Comparison of ENCODE assay signal across 8 cellular contexts in the genomic region with DNA sequence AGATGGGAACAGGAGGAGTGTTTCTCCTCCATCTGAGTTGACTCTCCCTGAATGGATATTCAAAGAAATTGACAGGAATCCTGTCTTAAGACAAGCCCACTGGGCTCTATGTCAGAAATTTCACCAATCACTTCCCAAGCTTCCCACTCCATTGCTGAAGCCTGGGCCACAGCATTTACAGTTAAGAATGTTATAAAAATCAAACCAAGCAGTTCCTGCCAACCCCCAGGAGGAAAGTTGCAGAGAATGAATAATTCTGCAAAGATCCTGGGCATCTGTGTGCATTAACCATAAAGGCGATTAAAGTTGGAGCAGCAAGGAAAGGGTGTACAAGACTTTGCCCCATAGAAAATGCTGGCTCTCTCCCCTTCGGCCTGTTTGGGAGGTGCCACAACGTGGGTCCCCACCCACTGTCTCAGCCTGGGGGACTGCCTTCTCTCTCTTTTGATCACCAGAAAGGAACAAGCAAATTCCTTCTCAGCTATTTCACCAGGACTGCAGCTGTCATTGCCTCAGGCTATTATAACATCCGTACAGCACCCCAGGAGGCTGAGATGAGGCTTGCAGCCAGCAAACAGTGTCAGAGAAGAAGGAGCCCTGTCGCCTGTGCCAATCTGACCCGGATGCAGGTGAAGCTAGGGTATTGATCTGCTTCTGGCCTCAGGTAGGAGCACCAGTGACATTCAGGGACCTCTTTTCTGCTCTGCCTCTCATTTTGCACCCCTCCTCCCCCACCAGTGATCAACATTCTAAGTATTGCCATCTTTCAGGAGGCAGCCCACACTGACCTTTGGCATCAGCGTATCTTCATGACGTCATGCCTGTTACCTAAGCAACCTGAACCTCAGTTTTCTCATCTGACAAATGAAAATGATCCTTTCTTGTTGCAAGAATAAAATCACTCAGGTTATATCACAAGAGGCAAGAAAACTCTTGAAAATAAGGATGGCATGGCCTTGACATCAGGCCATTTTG.
DNase-seq lines count a peak whose midpoint lies in the region; ATAC-seq and TF ChIP-seq lines count a peak whose summit lies in the region.

No MANE protein-coding gene starts in this region.

- DNase-seq in MG63 (peak; percentile 84), WTC11 (ENCODE audit: low spot score) (peak; percentile 41), left colon (peak in 1 of 2 donors; percentile 37), vagina (ENCODE audit: extremely low spot score in 2 of 2) (no peak)
- no peak for DNase-seq in stimulated activated CD4-positive, alpha-beta T cell treated with anti-CD3 and anti-CD28 coated beads, Interleukin-1b, Interleukin-23, amount 100 ng/mL, for 48 hours
- no peak for DNase-seq in naive thymus-derived CD4-positive, alpha-beta T cell

- intact Hi-C loops in left colon (cut with DNase I, micrococcal nuclease) (no loop called here), vagina (cut with DNase I) (no loop called here)
- intact Hi-C loops in naive thymus-derived CD4-positive, alpha-beta T cell (cut with micrococcal nuclease), result no loop called here

- POLR2A ChIA-PET in WTC11 (lab: Charles Lee), result no interaction called here
- POLR2A ChIA-PET in naive thymus-derived CD4-positive, alpha-beta T cell (lab: Charles Lee), result no interaction called here

- H3K27ac ChIP-seq in BLaER1 treated with 17β-estradiol and CSF1 and Interleukin-3, amounts not matched to agents 10 nM and 100 nM, result peak overlapping the region in 9 of 11 experiments; percentile 12 to 89 (median 58); a peak in 17 of 22 replicates
- H3K27ac ChIP-seq in vagina, result no peak overlapping the region
- no peak overlapping the region for H3K27ac ChIP-seq in naive thymus-derived CD4-positive, alpha-beta T cell (ENCODE audit: low read depth, low read length)

- no peak overlapping the region for H3K27ac Mint-ChIP-seq in WTC11
- no peak overlapping the region for H3K27ac Mint-ChIP-seq in naive thymus-derived CD4-positive, alpha-beta T cell

- H4K20me1 ChIP-seq in BLaER1 treated with 17β-estradiol and CSF1 and Interleukin-3, amounts not matched to agents 10 nM and 100 nM, result no peaks in the 10 kb centered on the region

- H3K27me3 Mint-ChIP-seq in WTC11 (ENCODE audit: low read depth), result no peaks in the 10 kb centered on the region
- H3K27me3 Mint-ChIP-seq in naive thymus-derived CD4-positive, alpha-beta T cell, result peaks cover 0 to 34% (median 16%) of the 10 kb centered on the region in 5 donors

- H3K27me3 ChIP-seq in BLaER1 treated with 17β-estradiol and CSF1 and Interleukin-3, amounts not matched to agents 10 nM and 100 nM, result no peaks in the 10 kb centered on the region
- no peaks in the 10 kb centered on the region for H3K27me3 ChIP-seq in MG63
- H3K27me3 ChIP-seq in vagina, result no peaks in the 10 kb centered on the region
- H3K27me3 ChIP-seq in naive thymus-derived CD4-positive, alpha-beta T cell (ENCODE audit: control insufficient read depth in 2 of 2, insufficient read depth in 2 of 2, low read length in 2 of 2), result no peaks in the 10 kb centered on the region

- H3K4me2 ChIP-seq in BLaER1 treated with 17β-estradiol and CSF1 and Interleukin-3, amounts not matched to agents 10 nM and 100 nM, result peak overlapping the region; percentile 71 to 94 (median 82)

- peak; percentile 83 for ATAC-seq in WTC11
- ATAC-seq in left colon, result peak; percentile 85
- ATAC-seq in GM21717 (IDR thresholded peaks at IDR 0.05; ENCODE audit: unreplicated experiment), result no peak
- ATAC-seq in naive thymus-derived CD4-positive, alpha-beta T cell, result no peak

- H3K4me1 Mint-ChIP-seq in WTC11, result peaks cover 10% of the 10 kb centered on the region
- H3K4me1 Mint-ChIP-seq in naive thymus-derived CD4-positive, alpha-beta T cell, result no peaks in the 10 kb centered on the region

- H3K36me3 ChIP-seq in BLaER1 treated with 17β-estradiol and CSF1 and Interleukin-3, amounts not matched to agents 10 nM and 100 nM, result no peaks in the 10 kb centered on the region
- H3K36me3 ChIP-seq in MG63 (no peaks in the 10 kb centered on the region), vagina (no peaks in the 10 kb centered on the region)
- no peaks in the 10 kb centered on the region for H3K36me3 ChIP-seq in naive thymus-derived CD4-positive, alpha-beta T cell (ENCODE audit: control insufficient read depth in 2 of 3, insufficient read depth in 3 of 3, low read length in 3 of 3)

- peaks cover 6% of the 10 kb centered on the region for H3K9me3 Mint-ChIP-seq in WTC11
- H3K9me3 Mint-ChIP-seq in naive thymus-derived CD4-positive, alpha-beta T cell, result peaks cover 0 to 6% (median 2%) of the 10 kb centered on the region in 11 donors

- peaks cover 32 to 52% (median 46%) of the 10 kb centered on the region in 10 experiments for H3K4me1 ChIP-seq in BLaER1 treated with 17β-estradiol and CSF1 and Interleukin-3, amounts not matched to agents 10 nM and 100 nM
- peaks cover 14% of the 10 kb centered on the region for H3K4me1 ChIP-seq in vagina
- no peaks in the 10 kb centered on the region for H3K4me1 ChIP-seq in naive thymus-derived CD4-positive, alpha-beta T cell (ENCODE audit: control insufficient read depth in 2 of 2, insufficient read depth in 2 of 2, low read length in 2 of 2)

- H3K9ac ChIP-seq in BLaER1 treated with 17β-estradiol and CSF1 and Interleukin-3, amounts not matched to agents 10 nM and 100 nM, result peak overlapping the region in 7 of 11 experiments; percentile 5 to 81 (median 54); a peak in 12 of 22 replicates

- TF ChIP-seq CTCF in WTC11 (IDR thresholded peaks at IDR 0.05), result no peak
- no peak for TF ChIP-seq CTCF in vagina (IDR thresholded peaks at IDR 0.05)

- peak overlapping the region in 3 of 10 experiments; percentile 28 to 44 (median 28); a peak in 3 of 20 replicates for H3K4me3 ChIP-seq in BLaER1 treated with 17β-estradiol and CSF1 and Interleukin-3, amounts not matched to agents 10 nM and 100 nM
- H3K4me3 ChIP-seq in MG63 (no peak overlapping the region), vagina (no peak overlapping the region)
- H3K4me3 ChIP-seq in naive thymus-derived CD4-positive, alpha-beta T cell (ENCODE audit: low read length), result no peak overlapping the region

- no peak overlapping the region for H3K4me3 Mint-ChIP-seq in WTC11
- H3K4me3 Mint-ChIP-seq in naive thymus-derived CD4-positive, alpha-beta T cell, result no peak overlapping the region

- CTCF ChIA-PET in WTC11 (lab: Charles Lee), result interaction anchor here (1.0 to 1.5 kb wide), 2 partner anchors 27 to 33 kb away, joined by 3 to 4 read pairs; no protein-coding TSS in a partner anchor
- CTCF ChIA-PET in naive thymus-derived CD4-positive, alpha-beta T cell (lab: Charles Lee), result no interaction called here

- no peak for TF ChIP-seq POLR2A in vagina (IDR thresholded peaks at IDR 0.05)

- H3K9me3 ChIP-seq in BLaER1 treated with 17β-estradiol and CSF1 and Interleukin-3, amounts not matched to agents 10 nM and 100 nM (replicated peaks in 1 of 11), result peaks cover 0 to 10% (median 4%) of the 10 kb centered on the region in 11 experiments; a peak in 7 of 22 replicates
- H3K9me3 ChIP-seq in MG63, result no peaks in the 10 kb centered on the region
- H3K9me3 ChIP-seq in vagina, result no peaks in the 10 kb centered on the region
- H3K9me3 ChIP-seq in naive thymus-derived CD4-positive, alpha-beta T cell (ENCODE audit: control insufficient read depth in 2 of 3, low read length in 3 of 3), result peaks cover 0 to 4% (median 0%) of the 10 kb centered on the region in 3 experiments

- H3K36me3 Mint-ChIP-seq in WTC11, result no peaks in the 10 kb centered on the region
- H3K36me3 Mint-ChIP-seq in naive thymus-derived CD4-positive, alpha-beta T cell, result no peaks in the 10 kb centered on the region

TF ChIP-seq in WTC11, 78 proteins besides CTCF, POLR2A, EP300 and RAD21:
- TF ChIP-seq, protein P1, sequence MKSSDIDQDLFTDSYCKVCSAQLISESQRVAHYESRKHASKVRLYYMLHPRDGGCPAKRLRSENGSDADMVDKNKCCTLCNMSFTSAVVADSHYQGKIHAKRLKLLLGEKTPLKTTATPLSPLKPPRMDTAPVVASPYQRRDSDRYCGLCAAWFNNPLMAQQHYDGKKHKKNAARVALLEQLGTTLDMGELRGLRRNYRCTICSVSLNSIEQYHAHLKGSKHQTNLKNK (CRISPR knock-in tag; IDR thresholded peaks at IDR 0.05), result no peak

Comparison
In these comparisons a context has a peak if more than half of its experiments do, and no peak if none do; other contexts are left out.
1. H3K27ac ChIP-seq: peak in BLaER1 treated with 17β-estradiol and CSF1 and Interleukin-3, amounts not matched to agents 10 nM and 100 nM (9 of 11); none in vagina (single experiment) and naive thymus-derived CD4-positive, alpha-beta T cell (single experiment).
2. DNase-seq: peak in MG63 (single experiment) and WTC11 (single experiment); none in vagina (0 of 2), stimulated activated CD4-positive, alpha-beta T cell treated with anti-CD3 and anti-CD28 coated beads, Interleukin-1b, Interleukin-23, amount 100 ng/mL, for 48 hours (single experiment) and naive thymus-derived CD4-positive, alpha-beta T cell (0 of 9).
3. ATAC-seq: peak in WTC11 (single experiment) and left colon (single experiment); none in GM21717 (single experiment) and naive thymus-derived CD4-positive, alpha-beta T cell (single experiment).